13 cellular contexts compared by ENCODE assay signal in genomic region chr16:67396775-67397450, GRCh38. TPM values are rescaled to one million over a fixed set of nuclear protein-coding genes. Genes with fewer than 3 reads are reported as not detected.
DNase-seq lines count a peak whose midpoint lies in the region; ATAC-seq and TF ChIP-seq lines count a peak whose summit lies in the region.
"Had no signal": no experiment of that assay in that cellular context is flagged by ENCODE, and none has a peak within 500 bp of the region (broad histone marks: within the 10 kb centered on the region; RNA-seq: fewer than 3 reads in every experiment).

No MANE protein-coding gene starts in this region.

- no peaks in the 10 kb centered on the region for H3K36me3 Mint-ChIP-seq in natural killer cell
- no peaks in the 10 kb centered on the region for H3K36me3 Mint-ChIP-seq in natural killer cell treated with Interleukin-12 subunit alpha and Interleukin-12 subunit beta and Interleukin-15 and Interleukin-18, amount 100 ng/mL, for 72 hours
- H3K36me3 Mint-ChIP-seq in effector memory CD8-positive, alpha-beta T cell (ENCODE audit: insufficient read depth) = no peaks in the 10 kb centered on the region

- DNase-seq in natural killer cell (no peak), foreskin keratinocyte (no peak), osteoblast (ENCODE audit: insufficient read length, low spot score, missing footprints) (peak; percentile 69), foreskin melanocyte (no peak)
- DNase-seq in natural killer cell treated with Interleukin-12 subunit alpha and Interleukin-12 subunit beta and Interleukin-15 and Interleukin-18, amount 100 ng/mL, for 72 hours (ENCODE audit: low spot score) = no peak
- DNase-seq in effector memory CD8-positive, alpha-beta T cell = no peak
- DNase-seq: activated CD8-positive, alpha-beta memory T cell treated with anti-CD3 and anti-CD28 coated beads, Interleukin-2, amount 50 U/mL, for 48 hours; AML-193; stimulated activated CD4-positive, alpha-beta T cell treated with anti-CD3 and anti-CD28 coated beads, Interleukin-1b, Interleukin-23, amount 100 ng/mL, for 48 hours; T-helper 9 cell had no signal

- H4K20me1 ChIP-seq in osteoblast (ENCODE audit: insufficient read depth, low read length) = peaks cover 4% of the 10 kb centered on the region

- H2AFZ ChIP-seq in osteoblast (ENCODE audit: low read length) = no peak overlapping the region

- no peaks in the 10 kb centered on the region for H3K36me3 ChIP-seq in osteoblast (ENCODE audit: insufficient read depth, low read length)

- H3K4me3 Mint-ChIP-seq in natural killer cell = peak overlapping the region; percentile 28
- H3K4me3 Mint-ChIP-seq in natural killer cell treated with Interleukin-12 subunit alpha and Interleukin-12 subunit beta and Interleukin-15 and Interleukin-18, amount 100 ng/mL, for 72 hours = no peak overlapping the region
- no peak overlapping the region for H3K4me3 Mint-ChIP-seq in effector memory CD8-positive, alpha-beta T cell

- intact Hi-C loops in natural killer cell (cut with micrococcal nuclease) = no loop called here

- no peak for TF ChIP-seq CTCF in natural killer cell (IDR thresholded peaks at IDR 0.05)
- TF ChIP-seq CTCF in foreskin keratinocyte (conservative IDR thresholded peaks at IDR 0.05) = no peak
- no peak for TF ChIP-seq CTCF in osteoblast (IDR thresholded peaks at IDR 0.05; ENCODE audit: extremely low read depth, low read depth, low read length)

- H3K9me3 Mint-ChIP-seq in natural killer cell = no peaks in the 10 kb centered on the region
- no peaks in the 10 kb centered on the region for H3K9me3 Mint-ChIP-seq in natural killer cell treated with Interleukin-12 subunit alpha and Interleukin-12 subunit beta and Interleukin-15 and Interleukin-18, amount 100 ng/mL, for 72 hours
- no peaks in the 10 kb centered on the region for H3K9me3 Mint-ChIP-seq in effector memory CD8-positive, alpha-beta T cell

- H3K4me1 ChIP-seq in foreskin keratinocyte (peaks cover 7% of the 10 kb centered on the region), osteoblast (ENCODE audit: insufficient read depth, low read length) (peaks cover 19% of the 10 kb centered on the region)

- H3K9me3 ChIP-seq in osteoblast (ENCODE audit: low read depth, low read length) = no peaks in the 10 kb centered on the region

- no peak overlapping the region for H3K4me3 ChIP-seq in osteoblast (ENCODE audit: insufficient read depth, low read length)

- H3K4me2 ChIP-seq in osteoblast (ENCODE audit: insufficient read depth, low read length) = no peak overlapping the region

- H3K27ac Mint-ChIP-seq in natural killer cell = no peak overlapping the region
- H3K27ac Mint-ChIP-seq in natural killer cell treated with Interleukin-12 subunit alpha and Interleukin-12 subunit beta and Interleukin-15 and Interleukin-18, amount 100 ng/mL, for 72 hours = no peak overlapping the region
- H3K27ac Mint-ChIP-seq in effector memory CD8-positive, alpha-beta T cell = no peak overlapping the region

- H3K27me3 Mint-ChIP-seq in natural killer cell (ENCODE audit: low read depth in 2 of 2) = peaks cover 9 to 31% of the 10 kb centered on the region in 2 donors
- peaks cover 12 to 22% of the 10 kb centered on the region in 2 donors for H3K27me3 Mint-ChIP-seq in natural killer cell treated with Interleukin-12 subunit alpha and Interleukin-12 subunit beta and Interleukin-15 and Interleukin-18, amount 100 ng/mL, for 72 hours
- H3K27me3 Mint-ChIP-seq in effector memory CD8-positive, alpha-beta T cell = peaks cover 34 to 67% of the 10 kb centered on the region in 2 donors

- peak overlapping the region; percentile 44 for H3K27ac ChIP-seq in foreskin keratinocyte
- H3K27ac ChIP-seq in osteoblast (ENCODE audit: low read depth, low read length) = no peak overlapping the region

- H3K79me2 ChIP-seq in osteoblast (ENCODE audit: insufficient read depth, low read length) = no peaks in the 10 kb centered on the region

- peaks cover 5 to 23% of the 10 kb centered on the region in 2 donors for H3K4me1 Mint-ChIP-seq in natural killer cell
- peaks cover 4 to 6% of the 10 kb centered on the region in 2 donors for H3K4me1 Mint-ChIP-seq in natural killer cell treated with Interleukin-12 subunit alpha and Interleukin-12 subunit beta and Interleukin-15 and Interleukin-18, amount 100 ng/mL, for 72 hours (ENCODE audit: low read depth in 2 of 2)
- peaks cover 5 to 9% of the 10 kb centered on the region in 2 donors for H3K4me1 Mint-ChIP-seq in effector memory CD8-positive, alpha-beta T cell (ENCODE audit: low read depth in 2 of 2)

- H3K27me3 ChIP-seq in foreskin keratinocyte = peaks cover 25% of the 10 kb centered on the region
- H3K27me3 ChIP-seq in osteoblast (ENCODE audit: insufficient read depth, low read length) = peaks cover 19% of the 10 kb centered on the region

- ATAC-seq in natural killer cell (no peak), foreskin keratinocyte (no peak), HG02642 (IDR thresholded peaks at IDR 0.05; ENCODE audit: poor library complexity, unreplicated experiment) (no peak), HG03460 (IDR thresholded peaks at IDR 0.05; ENCODE audit: unreplicated experiment) (no peak)
- ATAC-seq in natural killer cell treated with Interleukin-12 subunit alpha and Interleukin-12 subunit beta and Interleukin-15 and Interleukin-18, amount 100 ng/mL, for 72 hours = no peak
- no peak for ATAC-seq in effector memory CD8-positive, alpha-beta T cell (replicated peaks)

RNA-seq across cellular contexts. Expression of gene TPPP3, which starts 3.6 kb away (rescaled TPM):
- 1 to 10 TPM in 2 of 3 donors, under 1 TPM in 1; 0.66 to 3.0 (median 1.4) TPM for total RNA-seq in natural killer cell
- under 1 TPM in 1 of 2 donors, not detected in 1; 0.31 TPM for total RNA-seq in natural killer cell treated with Interleukin-12 subunit alpha and Interleukin-12 subunit beta and Interleukin-15 and Interleukin-18, amount 100 ng/mL, for 72 hours
- total RNA-seq in foreskin keratinocyte = 0.07 TPM in 1 of 2 replicates, not detected in the other
- 0.07 and 0.09 TPM in 2 replicates for polyA plus RNA-seq in foreskin keratinocyte
- total RNA-seq in osteoblast = 0.59 and 0.72 TPM in 2 replicates
- total RNA-seq: OCI-LY7 had no signal

RNA-seq across cellular contexts. Expression of gene ZDHHC1, which starts 19.4 kb away (rescaled TPM):
- total RNA-seq in natural killer cell (1 to 10 TPM in 2 of 3 donors, under 1 TPM in 1; 0.88 to 2.5 (median 1.8) TPM), foreskin keratinocyte (3.3 and 3.6 TPM in 2 replicates), osteoblast (9.0 and 13.3 TPM in 2 replicates)
- 1 to 10 TPM; 1.6 to 2.0 TPM for total RNA-seq in natural killer cell treated with Interleukin-12 subunit alpha and Interleukin-12 subunit beta and Interleukin-15 and Interleukin-18, amount 100 ng/mL, for 72 hours
- 3.2 and 3.9 TPM in 2 replicates for polyA plus RNA-seq in foreskin keratinocyte
- total RNA-seq: OCI-LY7 had no signal

RNA-seq across cellular contexts. Expression of gene HSD11B2, which starts 34.0 kb away (rescaled TPM):
- not detected for total RNA-seq in natural killer cell
- total RNA-seq in natural killer cell treated with Interleukin-12 subunit alpha and Interleukin-12 subunit beta and Interleukin-15 and Interleukin-18, amount 100 ng/mL, for 72 hours = not detected
- total RNA-seq in foreskin keratinocyte = 0.78 and 1.1 TPM in 2 replicates
- 1.3 and 1.5 TPM in 2 replicates for polyA plus RNA-seq in foreskin keratinocyte
- total RNA-seq in osteoblast = not detected in 2 replicates
- total RNA-seq: OCI-LY7 had no signal
